17 cellular contexts compared by ENCODE assay signal in the genomic region with DNA sequence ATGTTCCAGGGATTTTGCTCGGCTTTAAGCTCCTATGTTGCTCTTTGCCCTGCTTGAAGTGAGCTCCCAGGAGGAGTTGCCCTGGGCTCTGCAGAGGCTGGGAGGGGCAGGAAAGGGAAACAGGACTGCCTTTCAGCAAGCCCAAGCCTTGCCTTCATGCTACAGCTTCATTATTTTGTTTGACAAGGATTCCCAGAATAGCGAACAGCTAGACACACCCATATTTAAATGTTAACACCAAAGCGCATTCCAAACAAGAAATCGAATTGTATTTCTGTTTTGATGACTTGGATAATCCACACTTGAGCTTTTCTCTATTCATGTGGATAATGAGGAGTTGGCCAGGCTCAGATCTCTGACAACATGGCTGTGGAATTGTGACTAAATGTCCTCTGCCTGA. TPM values are rescaled to one million over a fixed set of nuclear protein-coding genes. Genes with fewer than 3 reads are reported as not detected.
DNase-seq lines count a peak whose midpoint lies in the region; ATAC-seq, FAIRE-seq and TF ChIP-seq lines count a peak whose summit lies in the region.
"Had no signal": no experiment of that assay in that cellular context is flagged by ENCODE, and none has a peak within 500 bp of the region (broad histone marks: within the 10 kb centered on the region; RNA-seq: fewer than 3 reads in every experiment).

No MANE protein-coding gene starts in this region.

- peaks cover 15% of the 10 kb centered on the region for H3K36me3 ChIP-seq in endodermal cell (ENCODE audit: control insufficient read depth, insufficient read depth, low read length)
- no peaks in the 10 kb centered on the region for H3K36me3 ChIP-seq in keratinocyte (ENCODE audit: control insufficient read depth in 2 of 2, extremely low read depth in 1 of 2, insufficient read depth in 2 of 2, low read length in 2 of 2)
- peaks cover 4 to 8% of the 10 kb centered on the region in 2 donors for H3K36me3 ChIP-seq in psoas muscle (ENCODE audit: insufficient read depth in 1 of 2, low read depth in 1 of 2)
- H3K36me3 ChIP-seq in smooth muscle cell (ENCODE audit: low read depth) = no peaks in the 10 kb centered on the region

- peaks cover 19% of the 10 kb centered on the region for H3K36me3 Mint-ChIP-seq in endodermal cell (ENCODE audit: low read depth)
- H3K36me3 Mint-ChIP-seq: activated naive CD4-positive, alpha-beta T cell treated with anti-CD3 and anti-CD28 coated beads, Interleukin-2, amount 10 ng/mL, durations not matched to agents 7 days and 5 days had no signal

- ATAC-seq in psoas muscle (peak; percentile 5 to 17 (median 16)), GM21528 (IDR thresholded peaks at IDR 0.05; ENCODE audit: low FRiP score, unreplicated experiment) (no peak)
- ATAC-seq: K562, Panc1 had no signal

- H3K4me3 ChIP-seq in endodermal cell (ENCODE audit: low read length) (no peak overlapping the region), keratinocyte (ENCODE audit: control insufficient read depth in 2 of 3, extremely low read depth in 1 of 3, insufficient read depth in 2 of 3, low read depth in 1 of 3, low read length in 3 of 3) (no peak overlapping the region), psoas muscle (peak overlapping the region; percentile 17), smooth muscle cell (no peak overlapping the region)
- H3K4me3 ChIP-seq: K562 had no signal

- peak overlapping the region; percentile 3 for H3K4me2 ChIP-seq in keratinocyte (ENCODE audit: control insufficient read depth, extremely low read depth, insufficient read depth, low read depth, low read length)
- H3K4me2 ChIP-seq in smooth muscle cell = no peak overlapping the region

- H4K20me1 ChIP-seq in keratinocyte (ENCODE audit: control insufficient read depth, extremely low read depth, insufficient read depth, low read length) = no peaks in the 10 kb centered on the region
- H4K20me1 ChIP-seq in smooth muscle cell (ENCODE audit: low read depth) = no peaks in the 10 kb centered on the region

- peak; percentile 49 for DNase-seq in DMS53 treated with DMSO at 0.1 percent for 48 hours (lab: John Stamatoyannopoulos, UW; ENCODE audit: unreplicated experiment)
- no peak for DNase-seq in endodermal cell
- no peak for DNase-seq in keratinocyte (ENCODE audit: low read depth, low spot score)
- no peak for DNase-seq in psoas muscle
- DNase-seq in mucosa of gallbladder (ENCODE audit: low spot score) = no peak
- DNase-seq in smooth muscle cell (lab: John Stamatoyannopoulos, UW; ENCODE audit: unreplicated experiment) = no peak
- no peak for DNase-seq in NCI-H345 (lab: John Stamatoyannopoulos, UW)
- DNase-seq: activated naive CD4-positive, alpha-beta T cell treated with anti-CD3 and anti-CD28 coated beads, Interleukin-2, amount 10 ng/mL, durations not matched to agents 7 days and 5 days; cerebellar nuclear complex; NCI-H524 treated with DMSO at 0.1 percent for 48 hours; stimulated activated CD4-positive, alpha-beta T cell treated with anti-CD3 and anti-CD28 coated beads, Interleukin-12 subunit alpha, Interleukin-12 subunit beta, amount 100 ng/mL, for 4 hours; substantia nigra; SW 1271 had no signal

- H3K4me3 Mint-ChIP-seq in endodermal cell = no peak overlapping the region
- H3K4me3 Mint-ChIP-seq: activated naive CD4-positive, alpha-beta T cell treated with anti-CD3 and anti-CD28 coated beads, Interleukin-2, amount 10 ng/mL, durations not matched to agents 7 days and 5 days had no signal

- H3K9me1 ChIP-seq in keratinocyte (ENCODE audit: control insufficient read depth, extremely low read depth, insufficient read depth, low read length) = no peaks in the 10 kb centered on the region

- H3K4me1 Mint-ChIP-seq in endodermal cell = peaks cover 33% of the 10 kb centered on the region
- H3K4me1 Mint-ChIP-seq: activated naive CD4-positive, alpha-beta T cell treated with anti-CD3 and anti-CD28 coated beads, Interleukin-2, amount 10 ng/mL, durations not matched to agents 7 days and 5 days had no signal

- peak overlapping the region; percentile 52 for H3K27ac Mint-ChIP-seq in endodermal cell
- H3K27ac Mint-ChIP-seq: activated naive CD4-positive, alpha-beta T cell treated with anti-CD3 and anti-CD28 coated beads, Interleukin-2, amount 10 ng/mL, durations not matched to agents 7 days and 5 days had no signal

- H3K79me2 ChIP-seq in keratinocyte (ENCODE audit: control insufficient read depth, insufficient read depth, low read length) = no peaks in the 10 kb centered on the region
- H3K79me2 ChIP-seq in smooth muscle cell (ENCODE audit: low read depth) = no peaks in the 10 kb centered on the region

- 83 to 88% methylated on average over 1 to 4 of the region's 4 CpGs for WGBS in endodermal cell (ENCODE audit: insufficient coverage in 1 of 2, insufficient read length in 1 of 2), 2 experiments
- 18 to 31% (median 26%) methylated on average over 4 of the region's 4 CpGs for WGBS in psoas muscle, 3 donors
- 74% methylated on average over 4 of the region's 4 CpGs for WGBS in smooth muscle cell (ENCODE audit: low lambda C conversion rate)

- H3K27ac ChIP-seq in endodermal cell (ENCODE audit: low read depth, low read length) (no peak overlapping the region), keratinocyte (ENCODE audit: control insufficient read depth, insufficient read depth, low read length) (no peak overlapping the region), psoas muscle (peak overlapping the region; percentile 93), smooth muscle cell (ENCODE audit: low read depth) (no peak overlapping the region)

- H2AFZ ChIP-seq in keratinocyte (ENCODE audit: control insufficient read depth, low read length) (peak overlapping the region; percentile 70), smooth muscle cell (ENCODE audit: low read depth) (no peak overlapping the region)

- H3K4me1 ChIP-seq in endodermal cell (ENCODE audit: control insufficient read depth, insufficient read depth, low read length) (peaks cover 16% of the 10 kb centered on the region), keratinocyte (ENCODE audit: control insufficient read depth, extremely low read depth, insufficient read depth, low read length) (peaks cover 16% of the 10 kb centered on the region), psoas muscle (peaks cover 72% of the 10 kb centered on the region), smooth muscle cell (ENCODE audit: low read depth) (peaks cover 17% of the 10 kb centered on the region)

- no peak overlapping the region for H3K9ac ChIP-seq in endodermal cell (ENCODE audit: extremely low read depth, low read length, poor library complexity, severe bottlenecking)
- no peak overlapping the region for H3K9ac ChIP-seq in keratinocyte (ENCODE audit: control insufficient read depth, extremely low read depth, insufficient read depth, low read length)
- no peak overlapping the region for H3K9ac ChIP-seq in smooth muscle cell (ENCODE audit: low read depth)

- peaks cover 3% of the 10 kb centered on the region for H3K9me3 Mint-ChIP-seq in endodermal cell
- H3K9me3 Mint-ChIP-seq: activated naive CD4-positive, alpha-beta T cell treated with anti-CD3 and anti-CD28 coated beads, Interleukin-2, amount 10 ng/mL, durations not matched to agents 7 days and 5 days had no signal

- dilution Hi-C loops in keratinocyte (cut with MboI; ENCODE audit: extremely low pct_ligation_motif_present, low sequenced_read_pairs) = no loop called here

- no peaks in the 10 kb centered on the region for H3K9me3 ChIP-seq in endodermal cell (ENCODE audit: control insufficient read depth, low read length)
- H3K9me3 ChIP-seq in keratinocyte (ENCODE audit: control insufficient read depth, low read depth, low read length) = no peaks in the 10 kb centered on the region
- H3K9me3 ChIP-seq in psoas muscle = no peaks in the 10 kb centered on the region
- H3K9me3 ChIP-seq in smooth muscle cell (replicated peaks; ENCODE audit: low read depth) = no peaks in the 10 kb centered on the region

- H3K27me3 ChIP-seq in endodermal cell (ENCODE audit: control insufficient read depth, insufficient read depth, low read length, poor library complexity, severe bottlenecking) (no peaks in the 10 kb centered on the region), keratinocyte (ENCODE audit: control insufficient read depth, extremely low read depth, insufficient read depth, low read length) (no peaks in the 10 kb centered on the region), psoas muscle (ENCODE audit: insufficient read depth in 3 of 3, low read length in 2 of 3) (no peaks in the 10 kb centered on the region), smooth muscle cell (ENCODE audit: low read depth) (no peaks in the 10 kb centered on the region)

- no peaks in the 10 kb centered on the region for H3F3A ChIP-seq in smooth muscle cell (ENCODE audit: low read depth)

- intact Hi-C loops in psoas muscle (cut with DNase I) = loop anchor here (5.0 to 10.0 kb wide), 3 partner anchors 37 to 310 kb away; no protein-coding TSS in a partner anchor

- H3K27me3 Mint-ChIP-seq in endodermal cell (ENCODE audit: insufficient read depth) = no peaks in the 10 kb centered on the region

- peak; percentile 44 for FAIRE-seq in keratinocyte (lab: Jason Lieb, UNC)
- FAIRE-seq: G401.6, K562 had no signal

- no peak for TF ChIP-seq CTCF in endodermal cell (conservative IDR thresholded peaks at IDR 0.05)
- TF ChIP-seq CTCF in keratinocyte (optimal IDR thresholded peaks at IDR 0.05 in 1 of 3, IDR thresholded peaks at IDR 0.05 in 1 of 3, conservative IDR thresholded peaks at IDR 0.05 in 1 of 3; ENCODE audit: extremely low read depth in 1 of 3, insufficient read depth in 2 of 3, low read length in 3 of 3) = no peak
- TF ChIP-seq CTCF in psoas muscle (IDR thresholded peaks at IDR 0.05) = no peak
- TF ChIP-seq CTCF in smooth muscle cell (IDR thresholded peaks at IDR 0.05; ENCODE audit: borderline replicate concordance, insufficient read depth, poor library complexity, severe bottlenecking) = no peak

RNA-seq across cellular contexts. Expression of a gene that starts 6.3 kb away (rescaled TPM):
- 10 to 100 TPM; 25.4 to 27.2 TPM for total RNA-seq in endodermal cell
- polyA plus RNA-seq in endodermal cell (2013, experiment 1 of 2) = 9.4 TPM
- polyA plus RNA-seq in endodermal cell (2013, experiment 2 of 2) = 10.4 TPM
- 8.0 to 12.6 TPM (median 10.4 TPM) in 3 replicates for polyA plus RNA-seq in keratinocyte
- polyA plus RNA-seq in keratinocyte (2011; ENCODE audit: low read depth) = 23.1 TPM
- polyA plus RNA-seq in keratinocyte (2011; cell fraction: cytosol; rRNA removed) = 7.7 and 9.0 TPM in 2 replicates
- polyA plus RNA-seq in keratinocyte (2011; cell fraction: nucleus; rRNA removed) = 50.6 and 52.0 TPM in 2 replicates
- polyA plus RNA-seq in keratinocyte (2012; ENCODE audit: low replicate concordance) = 11.9 and 14.5 TPM in 2 replicates
- 18.5 to 31.6 TPM (median 27.2 TPM) in 3 replicates for polyA minus RNA-seq in keratinocyte
- polyA minus RNA-seq in keratinocyte (2011; cell fraction: cytosol; rRNA and poly(A)+ RNA removed) = 9.4 TPM
- polyA minus RNA-seq in keratinocyte (2011; cell fraction: nucleus; rRNA and poly(A)+ RNA removed) = 25.2 and 61.7 TPM in 2 replicates
- 100 to 1,000 TPM in 3 of 4 donors, 10 to 100 TPM in 1; 65.9 to 169 (median 133) TPM for total RNA-seq in psoas muscle
- polyA plus RNA-seq in psoas muscle = 10 to 100 TPM in 2 of 3 donors, 1 to 10 TPM in 1; 8.9 to 61.3 (median 34.2) TPM
- 44.0 TPM for total RNA-seq in mucosa of gallbladder
- 52.3 and 68.8 TPM in 2 replicates for total RNA-seq in smooth muscle cell
- 43.3 and 69.4 TPM in 2 replicates for polyA plus RNA-seq in smooth muscle cell
- polyA plus RNA-seq: K562 had no signal
